In genomic region chr1:62401034-62401433, GRCh38 we compare ENCODE assay signal across 24 cellular contexts. TPM values are rescaled to one million over a fixed set of nuclear protein-coding genes. Genes with fewer than 3 reads are reported as not detected.
DNase-seq lines count a peak whose midpoint lies in the region; FAIRE-seq lines count a peak whose summit lies in the region.
"Had no signal": no experiment of that assay in that cellular context is flagged by ENCODE, and none has a peak within 500 bp of the region (broad histone marks: within the 10 kb centered on the region; RNA-seq: fewer than 3 reads in every experiment).

No MANE protein-coding gene starts in this region.

- no peak overlapping the region for H3K56ac ChIP-seq in mesendoderm (ENCODE audit: low read length)

- H3K27ac ChIP-seq in mesendoderm (ENCODE audit: low read depth, low read length): no peak overlapping the region
- H3K27ac ChIP-seq: BLaER1 treated with 17β-estradiol and CSF1 and Interleukin-3, amounts not matched to agents 10 nM and 100 nM; parathyroid adenoma; right lobe of liver; transverse colon had no signal

- no peak for FAIRE-seq in GM19239 (lab: Jason Lieb, UNC)
- FAIRE-seq: colon, GM12891 had no signal

- H3K36me3 ChIP-seq in NT2/D1 (ENCODE audit: insufficient read depth, insufficient read length, low read length): no peaks in the 10 kb centered on the region
- H3K36me3 ChIP-seq in mesendoderm (ENCODE audit: control insufficient read depth, insufficient read depth, low read length): no peaks in the 10 kb centered on the region
- H3K36me3 ChIP-seq: BLaER1 treated with 17β-estradiol and CSF1 and Interleukin-3, amounts not matched to agents 10 nM and 100 nM; right lobe of liver; transverse colon had no signal

- no peak overlapping the region for H2AK5ac ChIP-seq in mesendoderm (ENCODE audit: low read length)

- no peaks in the 10 kb centered on the region for H3K79me1 ChIP-seq in mesendoderm (ENCODE audit: low read length)

- no peak overlapping the region for H2BK120ac ChIP-seq in mesendoderm (ENCODE audit: low read depth, low read length)

- no peak overlapping the region for H4K5ac ChIP-seq in mesendoderm (ENCODE audit: low read length)

- H3K18ac ChIP-seq in mesendoderm (ENCODE audit: low read length): no peak overlapping the region

- peak overlapping the region; percentile 65 for H4K8ac ChIP-seq in mesendoderm (ENCODE audit: low read depth, low read length)

- H2BK5ac ChIP-seq in mesendoderm (ENCODE audit: low read length): no peak overlapping the region

- peak; percentile 20 for DNase-seq in G401 (ENCODE audit: low spot score)
- peak; percentile 30 to 68 for DNase-seq in NCI-H2081 (lab: John Stamatoyannopoulos, UW)
- peak; percentile 60 for DNase-seq in NT2/D1 (ENCODE audit: low read depth, low spot score)
- DNase-seq in mesendoderm: peak; percentile 36
- DNase-seq in GM19239 (ENCODE audit: insufficient read length, low spot score): no peak
- no peak for DNase-seq in ACHN
- DNase-seq in stimulated activated CD4-positive, alpha-beta T cell treated with anti-CD3 and anti-CD28 coated beads, Interleukin-2, amount 100 ng/mL, for 24 hours: no peak
- no peak for DNase-seq in Ammon's horn (ENCODE audit: low spot score)
- DNase-seq: activated CD4-positive, alpha-beta T cell treated with anti-CD3 and anti-CD28 coated beads for 1 hour; activated CD8-positive, alpha-beta T cell treated with anti-CD3 and anti-CD28 coated beads for 36 hours; Caco-2; effector memory CD4-positive, alpha-beta T cell; erythroblast; foreskin fibroblast; NCI-H1105 treated with DMSO at 0.1 percent for 48 hours; NCI-H2171 treated with DMSO at 0.1 percent for 48 hours; right lobe of liver; SK-N-SH; stimulated activated CD4-positive, alpha-beta T cell treated with anti-CD3 and anti-CD28 coated beads, Interleukin-4, amount 100 ng/mL, for 1 hour; transverse colon had no signal

- no peak overlapping the region for H2BK15ac ChIP-seq in mesendoderm (replicated peaks; ENCODE audit: low read depth)

- H3K9ac ChIP-seq in NT2/D1 (ENCODE audit: insufficient read length, low read depth): no peak overlapping the region
- no peak overlapping the region for H3K9ac ChIP-seq in mesendoderm (ENCODE audit: low read length)
- H3K9ac ChIP-seq: BLaER1 treated with 17β-estradiol and CSF1 and Interleukin-3, amounts not matched to agents 10 nM and 100 nM; parathyroid adenoma; SK-N-SH had no signal

- no peaks in the 10 kb centered on the region for H3K27me3 ChIP-seq in NT2/D1 (ENCODE audit: insufficient read depth, insufficient read length)
- no peaks in the 10 kb centered on the region for H3K27me3 ChIP-seq in mesendoderm (ENCODE audit: insufficient read depth, low read length, poor library complexity)
- H3K27me3 ChIP-seq: BLaER1 treated with 17β-estradiol and CSF1 and Interleukin-3, amounts not matched to agents 10 nM and 100 nM; right lobe of liver; transverse colon had no signal

- WGBS in mesendoderm (ENCODE audit: extremely low coverage, insufficient coverage, low lambda C conversion rate): no CpG with 5 or more reads among the region's 4 CpGs

- H3K4me1 ChIP-seq in NT2/D1 (ENCODE audit: insufficient read depth, insufficient read length) (no peaks in the 10 kb centered on the region), mesendoderm (ENCODE audit: control insufficient read depth, low read depth, low read length) (no peaks in the 10 kb centered on the region)
- H3K4me1 ChIP-seq: BLaER1 treated with 17β-estradiol and CSF1 and Interleukin-3, amounts not matched to agents 10 nM and 100 nM; Caco-2; parathyroid adenoma; right lobe of liver; transverse colon had no signal

- no peaks in the 10 kb centered on the region for H3K79me2 ChIP-seq in mesendoderm (ENCODE audit: control insufficient read depth, insufficient read depth, low read length)
- H3K79me2 ChIP-seq: parathyroid adenoma had no signal

- H3K4ac ChIP-seq in mesendoderm (ENCODE audit: low read depth, low read length): no peak overlapping the region

- H3K4me3 ChIP-seq in NT2/D1 (ENCODE audit: insufficient read length, low read depth): no peak overlapping the region
- no peak overlapping the region for H3K4me3 ChIP-seq in mesendoderm (ENCODE audit: low read length)
- H3K4me3 ChIP-seq: BLaER1 treated with 17β-estradiol and CSF1 and Interleukin-3, amounts not matched to agents 10 nM and 100 nM; right lobe of liver; transverse colon had no signal

- no peaks in the 10 kb centered on the region for H3K9me3 ChIP-seq in NT2/D1 (ENCODE audit: insufficient read depth, low read length)
- H3K9me3 ChIP-seq: BLaER1 treated with 17β-estradiol and CSF1 and Interleukin-3, amounts not matched to agents 10 nM and 100 nM; Caco-2; right lobe of liver; SK-N-SH; transverse colon had no signal

- no peak overlapping the region for H3K4me2 ChIP-seq in mesendoderm (ENCODE audit: low read length)
- H3K4me2 ChIP-seq: BLaER1 treated with 17β-estradiol and CSF1 and Interleukin-3, amounts not matched to agents 10 nM and 100 nM; SK-N-SH had no signal

- no peak overlapping the region for H3K23ac ChIP-seq in mesendoderm (ENCODE audit: low read length)

- in situ Hi-C loops in G401 (cut with HindIII; ENCODE audit: low sequenced_read_pairs): no loop called here
- in situ Hi-C loops in ACHN (cut with HindIII; ENCODE audit: low pct_ligation_motif_present, low pct_unique_long_range_greater_than_20kb, low sequenced_read_pairs): no loop called here

RNA-seq across cellular contexts. Expression of gene USP1, which starts 35.8 kb away (rescaled TPM):
- 39.8 and 65.4 TPM in 2 replicates for total RNA-seq in G401 (2014; rRNA removed; shearing (Covaris generic))
- 52.7 TPM for polyA plus RNA-seq in mesendoderm (2013, experiment 1 of 2)
- polyA plus RNA-seq in mesendoderm (2013, experiment 2 of 2): 52.5 TPM

Comparison
In these comparisons a context has a peak if more than half of its experiments do, and no peak if none do; other contexts are left out.
1. DNase-seq: peak in G401 (single experiment), NCI-H2081 (2 of 2), NT2/D1 (single experiment) and mesendoderm (single experiment); none in GM19239 (single experiment), ACHN (single experiment), stimulated activated CD4-positive, alpha-beta T cell treated with anti-CD3 and anti-CD28 coated beads, Interleukin-2, amount 100 ng/mL, for 24 hours (0 of 2) and Ammon's horn (single experiment).